Comparison of ENCODE assay signal across 9 cellular contexts in genomic region chr14:69610859-69611263, GRCh38. TPM values are rescaled to one million over a fixed set of nuclear protein-coding genes. Genes with fewer than 3 reads are reported as not detected.
DNase-seq lines count a peak whose midpoint lies in the region; ATAC-seq and TF ChIP-seq lines count a peak whose summit lies in the region.
"Had no signal": no experiment of that assay in that cellular context is flagged by ENCODE, and none has a peak within 500 bp of the region (broad histone marks: within the 10 kb centered on the region; RNA-seq: fewer than 3 reads in every experiment).

No MANE protein-coding gene starts in this region.

- no peak for TF ChIP-seq CTCF in A673 (conservative IDR thresholded peaks at IDR 0.05; ENCODE audit: low read depth, low read length)
- no peak for TF ChIP-seq CTCF in GM23338 (conservative IDR thresholded peaks at IDR 0.05; ENCODE audit: low read depth in 2 of 2)

- H3K27me3 Mint-ChIP-seq in GM23338 (ENCODE audit: insufficient read depth, low read depth, poor library complexity): peaks cover 12% of the 10 kb centered on the region
- no peaks in the 10 kb centered on the region for H3K27me3 Mint-ChIP-seq in activated naive CD8-positive, alpha-beta T cell treated with anti-CD3 and anti-CD28 coated beads, Interleukin-2, amount 50 U/mL, for 24 hours

- H3K9ac ChIP-seq in iPS-20b (ENCODE audit: low read depth, low read length): peak overlapping the region; percentile 84; the same call in 1 of the 2 replicates

- H2AFZ ChIP-seq in GM23338: peak overlapping the region; percentile 97

- H3K4me3 Mint-ChIP-seq in GM23338: peak overlapping the region; percentile 90
- H3K4me3 Mint-ChIP-seq in activated naive CD8-positive, alpha-beta T cell treated with anti-CD3 and anti-CD28 coated beads, Interleukin-2, amount 50 U/mL, for 24 hours: peak overlapping the region; percentile 81

- peak overlapping the region; percentile 49 for H3K4me3 ChIP-seq in A673 (ENCODE audit: low read depth, low read length, poor library complexity, severe bottlenecking)
- peak overlapping the region; percentile 71 for H3K4me3 ChIP-seq in GM23338
- peak overlapping the region; percentile 83 for H3K4me3 ChIP-seq in iPS-20b (ENCODE audit: low read length)

- H3K27me3 ChIP-seq in A673 (replicated peaks; ENCODE audit: insufficient read depth, low read depth, low read length, poor library complexity) (no peaks in the 10 kb centered on the region), GM23338 (ENCODE audit: insufficient read depth) (peaks cover 19% of the 10 kb centered on the region), iPS-20b (ENCODE audit: insufficient read depth, low read length) (peaks cover 16% of the 10 kb centered on the region; the same call in 1 of the 2 replicates)

- H3K36me3 ChIP-seq in A673 (ENCODE audit: insufficient read depth, low read length, poor library complexity, severe bottlenecking): no peaks in the 10 kb centered on the region
- H3K36me3 ChIP-seq in GM23338 (ENCODE audit: insufficient read depth): no peaks in the 10 kb centered on the region
- no peaks in the 10 kb centered on the region for H3K36me3 ChIP-seq in iPS-20b (ENCODE audit: insufficient read depth, low read depth, low read length)

- DNase-seq in A673 (ENCODE audit: low spot score) (no peak), GM23338 (ENCODE audit: low spot score) (peak; percentile 44), substantia nigra (lab: John Stamatoyannopoulos, UW) (peak in 4 of 49 donors; percentile 19 to 44 (median 35)), foreskin melanocyte (no peak), left lobe of liver (ENCODE audit: low spot score) (no peak), HEK293T (ENCODE audit: extremely low spot score) (no peak)
- no peak for DNase-seq in activated naive CD8-positive, alpha-beta T cell treated with anti-CD3 and anti-CD28 coated beads, Interleukin-2, amount 50 U/mL, for 24 hours

- intact Hi-C loops in A673 (cut with micrococcal nuclease; ENCODE audit: unreplicated experiment): no loop called here

- CTCF ChIA-PET in A673 (lab: Charles Lee) (interaction anchor here (0.6 kb wide), 2 partner anchors 64 to 157 kb away, joined by 3 to 9 read pairs; no protein-coding TSS in a partner anchor), HEK293T (lab: Yijun Ruan, JAX) (no interaction called here)

- H3K79me2 ChIP-seq in GM23338 (replicated peaks; ENCODE audit: insufficient read depth): no peaks in the 10 kb centered on the region

- no peaks in the 10 kb centered on the region; the same call in 1 of the 2 replicates for H3F3A ChIP-seq in GM23338 (replicated peaks; ENCODE audit: low read depth)

- H3K4me1 Mint-ChIP-seq in GM23338: peaks cover 43% of the 10 kb centered on the region
- H3K4me1 Mint-ChIP-seq in activated naive CD8-positive, alpha-beta T cell treated with anti-CD3 and anti-CD28 coated beads, Interleukin-2, amount 50 U/mL, for 24 hours: peaks cover 49% of the 10 kb centered on the region

- no peaks in the 10 kb centered on the region for H3K9me3 ChIP-seq in A673 (ENCODE audit: low read depth, low read length, poor library complexity, severe bottlenecking)
- H3K9me3 ChIP-seq in iPS-20b (ENCODE audit: insufficient read depth, low read depth, low read length): no peaks in the 10 kb centered on the region

- peak overlapping the region; percentile 70 for H3K27ac ChIP-seq in A673 (ENCODE audit: low read depth, low read length, poor library complexity, severe bottlenecking)
- H3K27ac ChIP-seq in GM23338 (ENCODE audit: low read depth): peak overlapping the region; percentile 86
- H3K27ac ChIP-seq in iPS-20b (ENCODE audit: low read length): no peak overlapping the region
- peak overlapping the region; percentile 85 for H3K27ac ChIP-seq in substantia nigra (ENCODE audit: low read depth, low read length, poor library complexity, severe bottlenecking)

- no peaks in the 10 kb centered on the region for H3K9me3 Mint-ChIP-seq in GM23338
- H3K9me3 Mint-ChIP-seq in activated naive CD8-positive, alpha-beta T cell treated with anti-CD3 and anti-CD28 coated beads, Interleukin-2, amount 50 U/mL, for 24 hours: no peaks in the 10 kb centered on the region

- no peaks in the 10 kb centered on the region; the same call in 2 of the 3 replicates for H3K36me3 Mint-ChIP-seq in GM23338 (ENCODE audit: low read depth)
- H3K36me3 Mint-ChIP-seq in activated naive CD8-positive, alpha-beta T cell treated with anti-CD3 and anti-CD28 coated beads, Interleukin-2, amount 50 U/mL, for 24 hours (ENCODE audit: low read depth): peaks cover 5% of the 10 kb centered on the region

- H3K4me2 ChIP-seq in GM23338: peak overlapping the region; percentile 90

- no peaks in the 10 kb centered on the region for H4K20me1 ChIP-seq in GM23338 (replicated peaks; ENCODE audit: insufficient read depth)

- ATAC-seq in GM23338 (peak; percentile 15), left lobe of liver (no peak)
- ATAC-seq in activated naive CD8-positive, alpha-beta T cell treated with anti-CD3 and anti-CD28 coated beads, Interleukin-2, amount 50 U/mL, for 24 hours: no peak

- H3K9me2 ChIP-seq in GM23338 (ENCODE audit: insufficient read depth): no peaks in the 10 kb centered on the region

- H3K27ac Mint-ChIP-seq in GM23338: peak overlapping the region; percentile 97
- H3K27ac Mint-ChIP-seq in activated naive CD8-positive, alpha-beta T cell treated with anti-CD3 and anti-CD28 coated beads, Interleukin-2, amount 50 U/mL, for 24 hours: peak overlapping the region; percentile 84

- BruUV-seq in A673 (replicated peaks; lab: Mats Ljungman, UMichigan): no TSS peak

- POLR2A ChIA-PET in A673 (lab: Charles Lee; ENCODE audit: low non-redundant PET) (interaction anchor here (0.6 kb wide), 1 partner anchor 9 kb away, joined by 13 read pairs; no protein-coding TSS in a partner anchor), HEK293T (lab: Yijun Ruan, JAX) (interaction anchor here (0.6 to 1.1 kb wide), 3 partner anchors 10 to 161 kb away, joined by 3 to 4 read pairs (median 3); partner anchors contain the start of gene SRSF5)

- H3K4me1 ChIP-seq in A673 (ENCODE audit: insufficient read depth, low read length, poor library complexity, severe bottlenecking) (peaks cover 17% of the 10 kb centered on the region), GM23338 (ENCODE audit: insufficient read depth) (peaks cover 16% of the 10 kb centered on the region), iPS-20b (ENCODE audit: insufficient read depth, low read length) (peaks cover 15% of the 10 kb centered on the region)

TF ChIP-seq in GM23338, 12 proteins besides CTCF, POLR2A, EP300 and RAD21 (continues in another document):
- TF ChIP-seq JUNB (IDR thresholded peaks at IDR 0.05; ENCODE audit: unreplicated experiment) (no peak), ZNF331 (CRISPR knock-in tag; IDR thresholded peaks at IDR 0.05; ENCODE audit: low read depth) (no peak), CREB1 (CRISPR knock-in tag; IDR thresholded peaks at IDR 0.05; ENCODE audit: low read depth) (no peak), STAT1 (IDR thresholded peaks at IDR 0.05; ENCODE audit: unreplicated experiment) (no peak)

TF ChIP-seq in HEK293T, 16 proteins besides CTCF, POLR2A, EP300 and RAD21:
- TF ChIP-seq, protein P1, sequence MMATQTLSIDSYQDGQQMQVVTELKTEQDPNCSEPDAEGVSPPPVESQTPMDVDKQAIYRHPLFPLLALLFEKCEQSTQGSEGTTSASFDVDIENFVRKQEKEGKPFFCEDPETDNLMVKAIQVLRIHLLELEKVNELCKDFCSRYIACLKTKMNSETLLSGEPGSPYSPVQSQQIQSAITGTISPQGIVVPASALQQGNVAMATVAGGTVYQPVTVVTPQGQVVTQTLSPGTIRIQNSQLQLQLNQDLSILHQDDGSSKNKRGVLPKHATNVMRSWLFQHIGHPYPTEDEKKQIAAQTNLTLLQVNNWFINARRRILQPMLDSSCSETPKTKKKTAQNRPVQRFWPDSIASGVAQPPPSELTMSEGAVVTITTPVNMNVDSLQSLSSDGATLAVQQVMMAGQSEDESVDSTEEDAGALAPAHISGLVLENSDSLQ (IDR thresholded peaks at IDR 0.05): no peak
- TF ChIP-seq SUZ12 (IDR thresholded peaks at IDR 0.05) (no peak), LEF1 (IDR thresholded peaks at IDR 0.05; ENCODE audit: borderline replicate concordance) (no peak), ZNF384 (IDR thresholded peaks at IDR 0.05) (no peak), TARDBP (IDR thresholded peaks at IDR 0.05) (no peak), BHLHE40 (IDR thresholded peaks at IDR 0.05; ENCODE audit: borderline replicate concordance) (no peak), ELF4 (IDR thresholded peaks at IDR 0.05) (no peak), NFRKB (IDR thresholded peaks at IDR 0.05) (no peak)

RNA-seq across cellular contexts. Expression of gene SUSD6, which starts 0.5 kb away (rescaled TPM):
- total RNA-seq in A673 (2021) (9.2 and 13.1 TPM in 2 replicates), left lobe of liver (14.8 TPM)
- 3.4 and 4.5 TPM in 2 replicates for total RNA-seq in GM23338 (2014; rRNA removed; shearing (Covaris generic))
- 2.8 and 3.3 TPM in 2 replicates for polyA plus RNA-seq in GM23338 (2016; fragmentation: Nextera tagmentation; extraction: Ambion mirVana)

RNA-seq across cellular contexts. Expression of gene CCDC177, which starts 36.2 kb away (rescaled TPM):
- 0.09 TPM in 1 of 2 replicates, not detected in the other for total RNA-seq in A673 (2021)
- total RNA-seq in GM23338 (2014; rRNA removed; shearing (Covaris generic)): 0.66 and 1.7 TPM in 2 replicates
- polyA plus RNA-seq in GM23338 (2016; fragmentation: Nextera tagmentation; extraction: Ambion mirVana): 0.18 and 0.38 TPM in 2 replicates
- 0.08 TPM for total RNA-seq in left lobe of liver
- total RNA-seq: pulmonary artery endothelial cell had no signal
